Comparison of ENCODE assay signal across 33 cellular contexts in genomic region chr20:44924526-44924925, GRCh38.
"Had no signal": no experiment of that assay in that cellular context is flagged by ENCODE, and none has a peak within 500 bp of the region (broad histone marks: within the 10 kb centered on the region; RNA-seq: fewer than 3 reads in every experiment).

No MANE protein-coding gene starts in this region.

- H3K4me2 ChIP-seq: hepatocyte had no signal

- H2AFZ ChIP-seq: hepatocyte had no signal

- H3K27me3 Mint-ChIP-seq: activated CD4-positive, alpha-beta T cell treated with anti-CD3 and anti-CD28 coated beads for 36 hours; activated naive CD4-positive, alpha-beta T cell treated with anti-CD3 and anti-CD28 coated beads, Interleukin-2, amount 10 ng/mL, durations not matched to agents 7 days and 5 days; activated naive CD8-positive, alpha-beta T cell treated with anti-CD3 and anti-CD28 coated beads, Interleukin-2, amount 10 ng/mL, durations not matched to agents 7 days and 5 days; stimulated activated naive CD8-positive, alpha-beta T cell treated with anti-CD3 and anti-CD28 coated beads, Interleukin-15, Interleukin-2, amounts not matched to agents 100 ng/mL and 50 ng/mL, for 24 hours; type B pancreatic cell had no signal

- H3K4me3 ChIP-seq: esophagus muscularis mucosa, gastrocnemius medialis, hepatocyte, pancreas, prostate gland, skin epidermis, thoracic aorta, vagina had no signal

- H3K4me3 Mint-ChIP-seq: activated CD4-positive, alpha-beta T cell treated with anti-CD3 and anti-CD28 coated beads for 36 hours; activated naive CD4-positive, alpha-beta T cell treated with anti-CD3 and anti-CD28 coated beads, Interleukin-2, amount 10 ng/mL, durations not matched to agents 7 days and 5 days; activated naive CD8-positive, alpha-beta T cell treated with anti-CD3 and anti-CD28 coated beads, Interleukin-2, amount 10 ng/mL, durations not matched to agents 7 days and 5 days; activated T-helper 1 cell treated with anti-CD3 and anti-CD28 coated beads, Interleukin-12 subunit alpha, Interleukin-12 subunit beta, Interleukin-2, Interleukin-4 antibody, amounts not matched to agents 30 ng/mL and 10 ng/mL and 1 ng/mL, durations not matched to agents 14 hours and 24 hours and 36 hours; nephron; stimulated activated effector memory CD8-positive, alpha-beta T cell treated with anti-CD3 and anti-CD28 coated beads, Interleukin-12 subunit alpha, Interleukin-12 subunit beta, amount 100 ng/mL, for 72 hours; stimulated activated naive CD8-positive, alpha-beta T cell treated with anti-CD3 and anti-CD28 coated beads, Interleukin-15, Interleukin-2, amounts not matched to agents 100 ng/mL and 50 ng/mL, for 24 hours; T-helper 1 cell treated with Interleukin-12 subunit alpha and Interleukin-12 subunit beta and Interleukin-4 antibody, amounts not matched to agents 30 μg/mL and 1 μg/mL, for 36 hours; type B pancreatic cell had no signal

- H3K9me3 Mint-ChIP-seq: activated naive CD4-positive, alpha-beta T cell treated with anti-CD3 and anti-CD28 coated beads, Interleukin-2, amount 10 ng/mL, durations not matched to agents 7 days and 5 days; activated naive CD8-positive, alpha-beta T cell treated with anti-CD3 and anti-CD28 coated beads, Interleukin-2, amount 10 ng/mL, durations not matched to agents 7 days and 5 days; activated T-helper 1 cell treated with anti-CD3 and anti-CD28 coated beads, Interleukin-12 subunit alpha, Interleukin-12 subunit beta, Interleukin-2, Interleukin-4 antibody, amounts not matched to agents 30 ng/mL and 10 ng/mL and 1 ng/mL, durations not matched to agents 14 hours and 24 hours and 36 hours; nephron; stimulated activated effector memory CD8-positive, alpha-beta T cell treated with anti-CD3 and anti-CD28 coated beads, Interleukin-12 subunit alpha, Interleukin-12 subunit beta, amount 100 ng/mL, for 72 hours; stimulated activated naive CD8-positive, alpha-beta T cell treated with anti-CD3 and anti-CD28 coated beads, Interleukin-15, Interleukin-2, amounts not matched to agents 100 ng/mL and 50 ng/mL, for 24 hours; T-helper 1 cell treated with Interleukin-12 subunit alpha and Interleukin-12 subunit beta and Interleukin-4 antibody, amounts not matched to agents 30 μg/mL and 1 μg/mL, for 36 hours; type B pancreatic cell had no signal

- H3K27me3 ChIP-seq: esophagus muscularis mucosa, gastrocnemius medialis, hepatocyte, pancreas, vagina had no signal

- H3K36me3 ChIP-seq: gastrocnemius medialis, pancreas, prostate gland, thoracic aorta had no signal

- DNase-seq: activated CD4-positive, alpha-beta T cell treated with anti-CD3 and anti-CD28 coated beads for 36 hours; activated CD4-positive, alpha-beta T cell treated with anti-CD3 and anti-CD28 coated beads, Interleukin-2, amount 50 U/mL, for 4 hours; activated CD4-positive, CD25-positive, alpha-beta regulatory T cell; activated CD8-positive, alpha-beta memory T cell treated with anti-CD3 and anti-CD28 coated beads, Interleukin-2, amount 50 U/mL, for 4 hours; activated effector memory CD4-positive, alpha-beta T cell treated with anti-CD3 and anti-CD28 coated beads, Interleukin-2, amount 50 U/mL, for 16 hours; activated naive CD4-positive, alpha-beta T cell treated with anti-CD3 and anti-CD28 coated beads, Interleukin-2, amount 10 ng/mL, durations not matched to agents 7 days and 5 days; activated naive CD8-positive, alpha-beta T cell treated with anti-CD3 and anti-CD28 coated beads, Interleukin-2, amount 10 ng/mL, durations not matched to agents 7 days and 5 days; activated T-cell treated with anti-CD3 and anti-CD28 coated beads, Interleukin-2, amount 50 U/mL, for 1 hour; amniotic stem cell; central memory CD4-positive, alpha-beta T cell; gastrocnemius medialis; glutamatergic neuron; islet precursor cell; left cardiac atrium; left ventricle myocardium superior; pancreas; retina; stimulated activated CD4-positive, alpha-beta T cell treated with anti-CD3 and anti-CD28 coated beads, Interleukin-12 subunit alpha, Interleukin-12 subunit beta, amount 100 ng/mL, for 4 hours; stimulated activated CD4-positive, alpha-beta T cell treated with anti-CD3 and anti-CD28 coated beads, Interleukin-4, amount 100 ng/mL, for 1 hour; SW 1271; T-helper 9 cell had no signal

- H3K9me3 ChIP-seq: esophagus muscularis mucosa, gastrocnemius medialis, pancreas, prostate gland, thoracic aorta, vagina had no signal

- H3K4me1 Mint-ChIP-seq: activated CD4-positive, alpha-beta T cell treated with anti-CD3 and anti-CD28 coated beads for 36 hours; activated naive CD4-positive, alpha-beta T cell treated with anti-CD3 and anti-CD28 coated beads, Interleukin-2, amount 10 ng/mL, durations not matched to agents 7 days and 5 days; nephron; stimulated activated effector memory CD8-positive, alpha-beta T cell treated with anti-CD3 and anti-CD28 coated beads, Interleukin-12 subunit alpha, Interleukin-12 subunit beta, amount 100 ng/mL, for 72 hours had no signal

- H3K27ac Mint-ChIP-seq: activated naive CD4-positive, alpha-beta T cell treated with anti-CD3 and anti-CD28 coated beads, Interleukin-2, amount 10 ng/mL, durations not matched to agents 7 days and 5 days; activated T-helper 1 cell treated with anti-CD3 and anti-CD28 coated beads, Interleukin-12 subunit alpha, Interleukin-12 subunit beta, Interleukin-2, Interleukin-4 antibody, amounts not matched to agents 30 ng/mL and 10 ng/mL and 1 ng/mL, durations not matched to agents 14 hours and 24 hours and 36 hours; nephron; stimulated activated effector memory CD8-positive, alpha-beta T cell treated with anti-CD3 and anti-CD28 coated beads, Interleukin-12 subunit alpha, Interleukin-12 subunit beta, amount 100 ng/mL, for 72 hours; stimulated activated naive CD8-positive, alpha-beta T cell treated with anti-CD3 and anti-CD28 coated beads, Interleukin-15, Interleukin-2, amounts not matched to agents 100 ng/mL and 50 ng/mL, for 24 hours; T-helper 1 cell treated with Interleukin-12 subunit alpha and Interleukin-12 subunit beta and Interleukin-4 antibody, amounts not matched to agents 30 μg/mL and 1 μg/mL, for 36 hours; type B pancreatic cell had no signal

- H3K27ac ChIP-seq: esophagus muscularis mucosa, gastrocnemius medialis, hepatocyte, pancreas, prostate gland, skin epidermis, thoracic aorta, vagina had no signal

- H3K4me1 ChIP-seq: esophagus muscularis mucosa, gastrocnemius medialis, pancreas, prostate gland, vagina had no signal
